In the genomic region with DNA sequence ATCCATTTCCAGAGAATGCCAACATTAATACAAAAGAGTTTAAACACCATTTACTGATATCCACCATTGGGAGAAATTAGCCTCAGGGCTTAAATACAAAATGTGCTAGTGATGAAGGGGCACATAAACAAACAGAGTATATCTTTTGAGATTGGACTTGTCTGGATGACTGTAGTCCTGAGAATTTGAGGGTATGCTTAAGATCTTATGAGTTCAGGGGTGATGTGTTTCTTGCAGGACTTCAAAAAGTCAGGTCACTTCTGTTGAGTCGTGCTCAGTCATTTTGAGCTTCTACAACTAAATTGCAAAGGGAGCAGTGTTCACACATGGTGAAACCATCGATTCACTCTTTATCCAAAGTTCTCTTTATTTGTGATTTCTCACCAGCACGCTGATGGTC, we compare ENCODE assay signal across 16 cellular contexts.
"Had no signal": no experiment of that assay in that cellular context is flagged by ENCODE, and none has a peak within 500 bp of the region (broad histone marks: within the 10 kb centered on the region; RNA-seq: fewer than 3 reads in every experiment).

No MANE protein-coding gene starts in this region.

- H3K27ac Mint-ChIP-seq: activated CD4-positive, alpha-beta T cell treated with anti-CD3 and anti-CD28 coated beads for 36 hours; activated CD8-positive, alpha-beta T cell treated with anti-CD3 and anti-CD28 coated beads for 36 hours; activated naive CD4-positive, alpha-beta T cell treated with anti-CD3 and anti-CD28 coated beads, Interleukin-2, amount 50 U/mL, for 24 hours; natural killer cell treated with Interleukin-12 subunit alpha and Interleukin-12 subunit beta and Interleukin-15 and Interleukin-18, amount 100 ng/mL, for 72 hours; T-helper 1 cell treated with Interleukin-12 subunit alpha and Interleukin-12 subunit beta and Interleukin-4 antibody, amounts not matched to agents 30 μg/mL and 1 μg/mL, for 36 hours had no signal

- H3K4me1 Mint-ChIP-seq: activated CD4-positive, alpha-beta T cell treated with anti-CD3 and anti-CD28 coated beads for 36 hours; activated naive CD4-positive, alpha-beta T cell treated with anti-CD3 and anti-CD28 coated beads, Interleukin-2, amount 50 U/mL, for 24 hours had no signal

- H3K4me3 Mint-ChIP-seq: activated CD4-positive, alpha-beta T cell treated with anti-CD3 and anti-CD28 coated beads for 36 hours; activated CD8-positive, alpha-beta T cell treated with anti-CD3 and anti-CD28 coated beads for 36 hours; activated naive CD4-positive, alpha-beta T cell treated with anti-CD3 and anti-CD28 coated beads, Interleukin-2, amount 50 U/mL, for 24 hours; activated T-cell treated with anti-CD3 and anti-CD28 coated beads, Interleukin-2, amount 50 U/mL, for 4 hours; natural killer cell treated with Interleukin-12 subunit alpha and Interleukin-12 subunit beta and Interleukin-15 and Interleukin-18, amount 100 ng/mL, for 72 hours; T-helper 1 cell treated with Interleukin-12 subunit alpha and Interleukin-12 subunit beta and Interleukin-4 antibody, amounts not matched to agents 30 μg/mL and 1 μg/mL, for 36 hours had no signal

- H3K9me3 Mint-ChIP-seq: activated CD8-positive, alpha-beta T cell treated with anti-CD3 and anti-CD28 coated beads for 36 hours; natural killer cell treated with Interleukin-12 subunit alpha and Interleukin-12 subunit beta and Interleukin-15 and Interleukin-18, amount 100 ng/mL, for 72 hours; T-helper 1 cell treated with Interleukin-12 subunit alpha and Interleukin-12 subunit beta and Interleukin-4 antibody, amounts not matched to agents 30 μg/mL and 1 μg/mL, for 36 hours had no signal

- H3K36me3 ChIP-seq: tibial nerve, uterus had no signal

- H3K36me3 Mint-ChIP-seq: activated naive CD4-positive, alpha-beta T cell treated with anti-CD3 and anti-CD28 coated beads, Interleukin-2, amount 50 U/mL, for 24 hours; natural killer cell treated with Interleukin-12 subunit alpha and Interleukin-12 subunit beta and Interleukin-15 and Interleukin-18, amount 100 ng/mL, for 72 hours had no signal

- H3K27me3 ChIP-seq: foreskin keratinocyte, tibial nerve, uterus had no signal

- DNase-seq: activated CD4-positive, alpha-beta T cell treated with anti-CD3 and anti-CD28 coated beads for 36 hours; activated CD8-positive, alpha-beta T cell treated with anti-CD3 and anti-CD28 coated beads for 36 hours; activated effector memory CD4-positive, alpha-beta T cell treated with Interleukin-2 at 50 U/mL for 16 hours; activated T-cell treated with anti-CD3 and anti-CD28 coated beads, Interleukin-2, amount 50 U/mL, for 4 hours; central memory CD4-positive, alpha-beta T cell; stimulated activated CD4-positive, alpha-beta T cell treated with anti-CD3 and anti-CD28 coated beads, Interleukin-15, amount 100 ng/mL, for 24 hours; stimulated activated CD4-positive, alpha-beta T cell treated with anti-CD3 and anti-CD28 coated beads, Interleukin-4, amount 100 ng/mL, for 24 hours; stimulated activated naive CD4-positive, alpha-beta T cell; uterus had no signal

- H3K4me3 ChIP-seq: coronary artery, tibial nerve, uterus had no signal

- H3K27me3 Mint-ChIP-seq: activated CD4-positive, alpha-beta T cell treated with anti-CD3 and anti-CD28 coated beads for 36 hours had no signal

- ATAC-seq: activated CD4-positive, alpha-beta T cell treated with anti-CD3 and anti-CD28 coated beads for 36 hours; activated CD8-positive, alpha-beta T cell treated with anti-CD3 and anti-CD28 coated beads for 36 hours; activated T-cell treated with anti-CD3 and anti-CD28 coated beads, Interleukin-2, amount 50 U/mL, for 4 hours; esophagus mucosa; foreskin keratinocyte; natural killer cell treated with Interleukin-12 subunit alpha and Interleukin-12 subunit beta and Interleukin-15 and Interleukin-18, amount 100 ng/mL, for 72 hours had no signal
